8 cellular contexts compared by ENCODE assay signal in the genomic region with DNA sequence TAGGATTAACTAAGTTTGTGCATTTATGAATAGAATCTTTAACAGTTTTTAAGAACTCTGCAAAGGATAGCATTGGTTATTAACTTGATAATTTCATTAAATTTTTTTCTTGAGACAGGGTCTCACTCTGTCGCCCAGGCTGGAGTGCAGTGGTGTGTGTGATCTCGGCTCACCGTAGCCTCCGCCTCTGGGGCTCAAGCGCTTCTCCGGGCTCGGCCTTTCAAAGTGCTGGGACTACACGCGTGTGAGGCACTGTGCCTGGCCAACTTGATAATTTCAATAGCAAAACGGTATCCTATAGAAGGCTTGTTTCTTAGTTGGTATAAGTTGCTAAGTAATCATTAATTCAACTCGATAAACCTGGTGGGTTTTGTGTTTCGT. TPM values are rescaled to one million over a fixed set of nuclear protein-coding genes. Genes with fewer than 3 reads are reported as not detected.
DNase-seq lines count a peak whose midpoint lies in the region; ATAC-seq, FAIRE-seq and TF ChIP-seq lines count a peak whose summit lies in the region.

No MANE protein-coding gene starts in this region.

- no peak for TF ChIP-seq CTCF in CD8-positive, alpha-beta T cell (IDR thresholded peaks at IDR 0.05)
- no peak for TF ChIP-seq CTCF in choroid plexus epithelial cell (conservative IDR thresholded peaks at IDR 0.05; ENCODE audit: low read depth, low read length)

- no peak for DNase-seq in CD8-positive, alpha-beta T cell
- DNase-seq in HT-29 (ENCODE audit: low spot score) (peak; percentile 17), choroid plexus epithelial cell (ENCODE audit: low read depth) (no peak), cortex of kidney (lab: John Stamatoyannopoulos, UW) (no peak), urothelium cell line (ENCODE audit: low spot score) (no peak)
- DNase-seq in naive thymus-derived CD8-positive, alpha-beta T cell = no peak

- peaks cover 7% of the 10 kb centered on the region for H3K27me3 Mint-ChIP-seq in CD8-positive, alpha-beta T cell (ENCODE audit: low read depth)
- H3K27me3 Mint-ChIP-seq in naive thymus-derived CD8-positive, alpha-beta T cell = peaks cover 0 to 10% (median 4%) of the 10 kb centered on the region in 5 donors

- H3K4me1 ChIP-seq in CD8-positive, alpha-beta T cell (ENCODE audit: insufficient read depth, low read length) = peaks cover 11% of the 10 kb centered on the region

- no peaks in the 10 kb centered on the region for H3K36me3 ChIP-seq in CD8-positive, alpha-beta T cell (ENCODE audit: insufficient read depth, low read length)

- intact Hi-C loops in CD8-positive, alpha-beta T cell (cut with DNase I, micrococcal nuclease) = loop anchor here (2.0 to 10.0 kb wide), 5 partner anchors 35 to 192 kb away; a partner anchor contains a TSS

- peak overlapping the region; percentile 61 for H3K4me3 ChIP-seq in CD8-positive, alpha-beta T cell (ENCODE audit: low read depth, low read length)
- peak overlapping the region; percentile 64 for H3K4me3 ChIP-seq in choroid plexus epithelial cell (ENCODE audit: low read depth, low read length)

- POLR2A ChIA-PET in CD8-positive, alpha-beta T cell (lab: Charles Lee) = interaction anchor here (1.5 kb wide), 1 partner anchor 43 kb away, joined by 3 read pairs; no protein-coding TSS in a partner anchor
- POLR2A ChIA-PET in naive thymus-derived CD8-positive, alpha-beta T cell (lab: Charles Lee) = interaction anchor here (1.2 to 1.3 kb wide), 2 partner anchors 114 to 158 kb away, joined by 5 read pairs; a partner anchor contains a TSS

- CTCF ChIA-PET in CD8-positive, alpha-beta T cell (lab: Charles Lee) = interaction anchor here (1.3 to 4.4 kb wide), 2 partner anchors 10 to 24 kb away, joined by 3 to 24 read pairs; no protein-coding TSS in a partner anchor

- H3K27ac ChIP-seq in CD8-positive, alpha-beta T cell (ENCODE audit: low read depth, low read length) = no peak overlapping the region

- no peaks in the 10 kb centered on the region for H3K27me3 ChIP-seq in CD8-positive, alpha-beta T cell (ENCODE audit: insufficient read depth, low read length)

- no peak for FAIRE-seq in urothelium cell line (lab: Jason Lieb, UNC)

- H3K9me3 Mint-ChIP-seq in CD8-positive, alpha-beta T cell = no peaks in the 10 kb centered on the region
- H3K9me3 Mint-ChIP-seq in naive thymus-derived CD8-positive, alpha-beta T cell = no peaks in the 10 kb centered on the region

- H3K9me3 ChIP-seq in CD8-positive, alpha-beta T cell (ENCODE audit: low read length) = no peaks in the 10 kb centered on the region

- H3K27ac Mint-ChIP-seq in CD8-positive, alpha-beta T cell = no peak overlapping the region
- peak overlapping the region in 9 of 10 donors; percentile 25 to 87 (median 53) for H3K27ac Mint-ChIP-seq in naive thymus-derived CD8-positive, alpha-beta T cell

- peak; percentile 18 for ATAC-seq in CD8-positive, alpha-beta T cell
- ATAC-seq in GM19438 (IDR thresholded peaks at IDR 0.05; ENCODE audit: low read depth, unreplicated experiment) (peak; percentile 41), HG02938 (IDR thresholded peaks at IDR 0.05; ENCODE audit: unreplicated experiment) (no peak)
- ATAC-seq in naive thymus-derived CD8-positive, alpha-beta T cell = peak; percentile 26 to 33

- peaks cover 2% of the 10 kb centered on the region for H3K36me3 Mint-ChIP-seq in CD8-positive, alpha-beta T cell
- H3K36me3 Mint-ChIP-seq in naive thymus-derived CD8-positive, alpha-beta T cell = no peaks in the 10 kb centered on the region

- peak overlapping the region; percentile 83 for H3K4me3 Mint-ChIP-seq in CD8-positive, alpha-beta T cell
- peak overlapping the region; percentile 79 to 94 (median 88) for H3K4me3 Mint-ChIP-seq in naive thymus-derived CD8-positive, alpha-beta T cell

- H3K4me1 Mint-ChIP-seq in CD8-positive, alpha-beta T cell (ENCODE audit: low read depth) = peaks cover 21% of the 10 kb centered on the region
- H3K4me1 Mint-ChIP-seq in naive thymus-derived CD8-positive, alpha-beta T cell = peaks cover 7 to 22% (median 13%) of the 10 kb centered on the region in 4 donors

RNA-seq across cellular contexts. Expression of a gene that starts 38.0 kb away (rescaled TPM):
- total RNA-seq in CD8-positive, alpha-beta T cell = 100 to 1,000 TPM in 1 of 2 experiments, 10 to 100 TPM in 1; 96.7 to 100 TPM
- total RNA-seq in HT-29 (2014; rRNA removed; shearing (Covaris generic)) = 14.8 and 17.3 TPM in 2 replicates
- total RNA-seq in naive thymus-derived CD8-positive, alpha-beta T cell = 10 to 100 TPM; 22.7 to 25.5 TPM
- 10 to 100 TPM in 1 of 3 donors, 1 to 10 TPM in 2; 8.1 to 11.7 (median 9.2) TPM for polyA plus RNA-seq in naive thymus-derived CD8-positive, alpha-beta T cell
